ENCODE assay signal across 2 cellular contexts in genomic region chr6:66173587-66173986, GRCh38.
TF ChIP-seq lines count a peak whose summit lies in the region.

No MANE protein-coding gene starts in this region.

TF ChIP-seq in HEK293, 187 proteins besides CTCF, POLR2A, EP300 and RAD21:
- TF ChIP-seq, protein P1, sequence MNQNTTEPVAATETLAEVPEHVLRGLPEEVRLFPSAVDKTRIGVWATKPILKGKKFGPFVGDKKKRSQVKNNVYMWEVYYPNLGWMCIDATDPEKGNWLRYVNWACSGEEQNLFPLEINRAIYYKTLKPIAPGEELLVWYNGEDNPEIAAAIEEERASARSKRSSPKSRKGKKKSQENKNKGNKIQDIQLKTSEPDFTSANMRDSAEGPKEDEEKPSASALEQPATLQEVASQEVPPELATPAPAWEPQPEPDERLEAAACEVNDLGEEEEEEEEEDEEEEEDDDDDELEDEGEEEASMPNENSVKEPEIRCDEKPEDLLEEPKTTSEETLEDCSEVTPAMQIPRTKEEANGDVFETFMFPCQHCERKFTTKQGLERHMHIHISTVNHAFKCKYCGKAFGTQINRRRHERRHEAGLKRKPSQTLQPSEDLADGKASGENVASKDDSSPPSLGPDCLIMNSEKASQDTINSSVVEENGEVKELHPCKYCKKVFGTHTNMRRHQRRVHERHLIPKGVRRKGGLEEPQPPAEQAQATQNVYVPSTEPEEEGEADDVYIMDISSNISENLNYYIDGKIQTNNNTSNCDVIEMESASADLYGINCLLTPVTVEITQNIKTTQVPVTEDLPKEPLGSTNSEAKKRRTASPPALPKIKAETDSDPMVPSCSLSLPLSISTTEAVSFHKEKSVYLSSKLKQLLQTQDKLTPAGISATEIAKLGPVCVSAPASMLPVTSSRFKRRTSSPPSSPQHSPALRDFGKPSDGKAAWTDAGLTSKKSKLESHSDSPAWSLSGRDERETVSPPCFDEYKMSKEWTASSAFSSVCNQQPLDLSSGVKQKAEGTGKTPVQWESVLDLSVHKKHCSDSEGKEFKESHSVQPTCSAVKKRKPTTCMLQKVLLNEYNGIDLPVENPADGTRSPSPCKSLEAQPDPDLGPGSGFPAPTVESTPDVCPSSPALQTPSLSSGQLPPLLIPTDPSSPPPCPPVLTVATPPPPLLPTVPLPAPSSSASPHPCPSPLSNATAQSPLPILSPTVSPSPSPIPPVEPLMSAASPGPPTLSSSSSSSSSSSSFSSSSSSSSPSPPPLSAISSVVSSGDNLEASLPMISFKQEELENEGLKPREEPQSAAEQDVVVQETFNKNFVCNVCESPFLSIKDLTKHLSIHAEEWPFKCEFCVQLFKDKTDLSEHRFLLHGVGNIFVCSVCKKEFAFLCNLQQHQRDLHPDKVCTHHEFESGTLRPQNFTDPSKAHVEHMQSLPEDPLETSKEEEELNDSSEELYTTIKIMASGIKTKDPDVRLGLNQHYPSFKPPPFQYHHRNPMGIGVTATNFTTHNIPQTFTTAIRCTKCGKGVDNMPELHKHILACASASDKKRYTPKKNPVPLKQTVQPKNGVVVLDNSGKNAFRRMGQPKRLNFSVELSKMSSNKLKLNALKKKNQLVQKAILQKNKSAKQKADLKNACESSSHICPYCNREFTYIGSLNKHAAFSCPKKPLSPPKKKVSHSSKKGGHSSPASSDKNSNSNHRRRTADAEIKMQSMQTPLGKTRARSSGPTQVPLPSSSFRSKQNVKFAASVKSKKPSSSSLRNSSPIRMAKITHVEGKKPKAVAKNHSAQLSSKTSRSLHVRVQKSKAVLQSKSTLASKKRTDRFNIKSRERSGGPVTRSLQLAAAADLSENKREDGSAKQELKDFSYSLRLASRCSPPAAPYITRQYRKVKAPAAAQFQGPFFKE (tag by site-specific recombination; IDR thresholded peaks at IDR 0.05; ENCODE audit: borderline replicate concordance), result no peak
- no peak for TF ChIP-seq ZSCAN30 (tag by site-specific recombination; IDR thresholded peaks at IDR 0.05)
- TF ChIP-seq KLF8 (tag by site-specific recombination; IDR thresholded peaks at IDR 0.05), result no peak
- TF ChIP-seq, protein P2, sequence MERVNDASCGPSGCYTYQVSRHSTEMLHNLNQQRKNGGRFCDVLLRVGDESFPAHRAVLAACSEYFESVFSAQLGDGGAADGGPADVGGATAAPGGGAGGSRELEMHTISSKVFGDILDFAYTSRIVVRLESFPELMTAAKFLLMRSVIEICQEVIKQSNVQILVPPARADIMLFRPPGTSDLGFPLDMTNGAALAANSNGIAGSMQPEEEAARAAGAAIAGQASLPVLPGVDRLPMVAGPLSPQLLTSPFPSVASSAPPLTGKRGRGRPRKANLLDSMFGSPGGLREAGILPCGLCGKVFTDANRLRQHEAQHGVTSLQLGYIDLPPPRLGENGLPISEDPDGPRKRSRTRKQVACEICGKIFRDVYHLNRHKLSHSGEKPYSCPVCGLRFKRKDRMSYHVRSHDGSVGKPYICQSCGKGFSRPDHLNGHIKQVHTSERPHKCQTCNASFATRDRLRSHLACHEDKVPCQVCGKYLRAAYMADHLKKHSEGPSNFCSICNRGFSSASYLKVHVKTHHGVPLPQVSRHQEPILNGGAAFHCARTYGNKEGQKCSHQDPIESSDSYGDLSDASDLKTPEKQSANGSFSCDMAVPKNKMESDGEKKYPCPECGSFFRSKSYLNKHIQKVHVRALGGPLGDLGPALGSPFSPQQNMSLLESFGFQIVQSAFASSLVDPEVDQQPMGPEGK (tag by site-specific recombination; IDR thresholded peaks at IDR 0.05), result no peak
- no peak for TF ChIP-seq SCRT1 (tag by site-specific recombination; IDR thresholded peaks at IDR 0.05; ENCODE audit: borderline replicate concordance)
- TF ChIP-seq ZNF501 (tag by site-specific recombination; IDR thresholded peaks at IDR 0.05), result no peak
- peak; percentile 88 for TF ChIP-seq SETDB1 (IDR thresholded peaks at IDR 0.05; ENCODE audit: insufficient read length, low read length)
- TF ChIP-seq ZNF391 (tag by site-specific recombination; IDR thresholded peaks at IDR 0.05; ENCODE audit: borderline replicate concordance, low read depth), result no peak
- TF ChIP-seq ZNF707 (tag by site-specific recombination; IDR thresholded peaks at IDR 0.05), result no peak
- TF ChIP-seq ZBTB6 (tag by site-specific recombination; IDR thresholded peaks at IDR 0.05), result no peak
- TF ChIP-seq, protein P3, sequence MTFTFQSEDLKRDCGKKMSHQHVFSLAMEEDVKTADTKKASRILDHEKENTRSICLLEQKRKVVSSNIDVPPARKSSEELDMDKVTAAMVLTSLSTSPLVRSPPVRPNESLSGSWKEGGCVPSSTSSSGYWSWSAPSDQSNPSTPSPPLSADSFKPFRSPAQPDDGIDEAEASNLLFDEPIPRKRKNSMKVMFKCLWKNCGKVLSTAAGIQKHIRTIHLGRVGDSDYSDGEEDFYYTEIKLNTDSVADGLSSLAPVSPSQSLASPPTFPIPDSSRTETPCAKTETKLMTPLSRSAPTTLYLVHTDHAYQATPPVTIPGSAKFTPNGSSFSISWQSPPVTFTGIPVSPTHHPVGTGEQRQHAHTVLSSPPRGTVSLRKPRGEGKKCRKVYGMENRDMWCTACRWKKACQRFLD (tag by site-specific recombination; IDR thresholded peaks at IDR 0.05), result no peak
- peak; percentile 72; the same call in 1 of the 2 replicates for TF ChIP-seq TRIM28 (IDR thresholded peaks at IDR 0.05; ENCODE audit: borderline replicate concordance, low read length)
- no peak for TF ChIP-seq ZNF776 (tag by site-specific recombination; IDR thresholded peaks at IDR 0.05; ENCODE audit: borderline replicate concordance)

TF ChIP-seq in K562, 482 proteins besides CTCF, POLR2A, EP300 and RAD21 (continued from another document):
- 0 out of 2 replicates have a peak, but pooled peaks have one; percentile 15 for TF ChIP-seq CBX5 (IDR thresholded peaks at IDR 0.05; ENCODE audit: borderline replicate concordance, low read depth)
- TF ChIP-seq SRSF3 (IDR thresholded peaks at IDR 0.05; ENCODE audit: insufficient read depth, low read length), result no peak
